ENCODE assay signal across 8 cellular contexts in the genomic region with DNA sequence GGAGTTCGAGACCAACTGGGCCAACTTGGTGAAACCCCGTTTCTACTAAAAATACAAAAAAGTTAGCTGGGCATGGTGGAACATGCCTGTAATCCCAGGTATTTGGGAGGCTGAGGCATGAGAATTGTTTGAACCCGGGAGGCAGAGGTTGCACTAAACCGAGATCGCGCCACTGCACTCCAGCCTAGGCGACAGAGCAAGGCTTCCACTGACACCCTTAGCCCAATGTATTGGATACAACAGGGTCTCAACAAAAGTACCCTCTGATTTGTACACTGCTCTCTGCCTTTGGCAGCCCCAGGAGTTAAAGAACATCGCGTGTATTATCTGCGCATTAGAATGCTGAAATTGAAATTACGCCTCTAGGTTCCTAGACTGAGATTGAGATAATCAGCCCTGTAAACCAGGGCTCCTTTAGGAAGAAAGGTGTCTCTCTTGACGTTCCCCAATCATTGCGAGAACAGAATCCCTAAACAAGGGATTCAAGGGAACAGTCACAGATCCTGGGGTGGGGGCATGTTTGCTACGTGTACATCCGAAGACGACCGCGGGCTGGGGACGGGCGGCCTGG. TPM values are rescaled to one million over a fixed set of nuclear protein-coding genes. Genes with fewer than 3 reads are reported as not detected.
DNase-seq lines count a peak whose midpoint lies in the region; ATAC-seq lines count a peak whose summit lies in the region.

No MANE protein-coding gene starts in this region.

- peaks cover 22% of the 10 kb centered on the region for H3K4me1 Mint-ChIP-seq in activated CD4-positive, alpha-beta T cell treated with anti-CD3 and anti-CD28 coated beads, Interleukin-2, amount 10 ng/mL, durations not matched to agents 24 days and 14 days
- peaks cover 14 to 36% (median 33%) of the 10 kb centered on the region in 4 donors for H3K4me1 Mint-ChIP-seq in naive thymus-derived CD8-positive, alpha-beta T cell

- POLR2A ChIA-PET in naive thymus-derived CD8-positive, alpha-beta T cell (lab: Charles Lee), result interaction anchor here (1.5 kb wide), 1 partner anchor 542 kb away, joined by 8 read pairs; the partner anchor contains the start of gene RAP2A

- intact Hi-C loops in activated CD4-positive, alpha-beta T cell treated with anti-CD3 and anti-CD28 coated beads, Interleukin-2, amount 10 ng/mL, durations not matched to agents 24 days and 14 days (cut with micrococcal nuclease), result loop anchor here (5.0 to 10.0 kb wide), 7 partner anchors 121 to 1632 kb away; partner anchors contain the start of genes CLYBL, FARP1, MBNL2 and STK24

- peak overlapping the region; percentile 94 for H2AFZ ChIP-seq in Karpas-422 (ENCODE audit: low read length)

- peak overlapping the region; percentile 92 for H3K4me3 ChIP-seq in Karpas-422 (ENCODE audit: low read length)

- DNase-seq in activated CD4-positive, alpha-beta T cell treated with anti-CD3 and anti-CD28 coated beads, Interleukin-2, amount 10 ng/mL, durations not matched to agents 24 days and 14 days, result no peak
- no peak for DNase-seq in activated CD4-positive, alpha-beta T cell treated with anti-CD3 and anti-CD28 coated beads for 4 hours
- DNase-seq in Karpas-422, result no peak
- DNase-seq in dedifferentiated amniotic fluid mesenchymal stem cell (ENCODE audit: extremely low spot score), result peak; percentile 46
- DNase-seq in naive thymus-derived CD8-positive, alpha-beta T cell, result peak in 1 of 10 donors; percentile 30
- no peak for DNase-seq in NCI-H226
- DNase-seq in superior temporal gyrus (ENCODE audit: extremely low spot score), result no peak

- peaks cover 36% of the 10 kb centered on the region for H3K79me2 ChIP-seq in Karpas-422 (ENCODE audit: low read length)

- peak overlapping the region; percentile 99 for H3K27ac Mint-ChIP-seq in activated CD4-positive, alpha-beta T cell treated with anti-CD3 and anti-CD28 coated beads, Interleukin-2, amount 10 ng/mL, durations not matched to agents 24 days and 14 days
- H3K27ac Mint-ChIP-seq in naive thymus-derived CD8-positive, alpha-beta T cell, result peak overlapping the region; percentile 91 to 98 (median 96)

- no peaks in the 10 kb centered on the region for H3K9me3 Mint-ChIP-seq in activated CD4-positive, alpha-beta T cell treated with anti-CD3 and anti-CD28 coated beads, Interleukin-2, amount 10 ng/mL, durations not matched to agents 24 days and 14 days
- no peaks in the 10 kb centered on the region for H3K9me3 Mint-ChIP-seq in naive thymus-derived CD8-positive, alpha-beta T cell

- H3K9me2 ChIP-seq in Karpas-422 (replicated peaks; ENCODE audit: insufficient read depth, low read length), result no peaks in the 10 kb centered on the region

- peak overlapping the region; percentile 91 for H3K9ac ChIP-seq in Karpas-422 (ENCODE audit: low read length)

- peak overlapping the region; percentile 100 for H3K4me2 ChIP-seq in Karpas-422 (ENCODE audit: low read depth, low read length, poor library complexity, severe bottlenecking)

- H3K4me3 Mint-ChIP-seq in activated CD4-positive, alpha-beta T cell treated with anti-CD3 and anti-CD28 coated beads, Interleukin-2, amount 10 ng/mL, durations not matched to agents 24 days and 14 days, result peak overlapping the region; percentile 92
- H3K4me3 Mint-ChIP-seq in naive thymus-derived CD8-positive, alpha-beta T cell, result peak overlapping the region; percentile 82 to 95 (median 91)

- peaks cover 11% of the 10 kb centered on the region for H3K27me3 Mint-ChIP-seq in activated CD4-positive, alpha-beta T cell treated with anti-CD3 and anti-CD28 coated beads, Interleukin-2, amount 10 ng/mL, durations not matched to agents 24 days and 14 days
- peaks cover 0 to 1% (median 0%) of the 10 kb centered on the region in 5 donors for H3K27me3 Mint-ChIP-seq in naive thymus-derived CD8-positive, alpha-beta T cell

- H3K4me1 ChIP-seq in Karpas-422 (ENCODE audit: low read length), result peaks cover 50% of the 10 kb centered on the region

- H3K36me3 ChIP-seq in Karpas-422 (ENCODE audit: insufficient read depth, low read length), result no peaks in the 10 kb centered on the region

- peaks cover 3% of the 10 kb centered on the region; the same call in 1 of the 2 replicates for H4K20me1 ChIP-seq in Karpas-422 (ENCODE audit: insufficient read depth, low read depth, low read length)

- no peak for ATAC-seq in naive thymus-derived CD8-positive, alpha-beta T cell
- ATAC-seq in GM21717 (IDR thresholded peaks at IDR 0.05; ENCODE audit: unreplicated experiment), result no peak

- H3K36me3 Mint-ChIP-seq in activated CD4-positive, alpha-beta T cell treated with anti-CD3 and anti-CD28 coated beads, Interleukin-2, amount 10 ng/mL, durations not matched to agents 24 days and 14 days (ENCODE audit: low read depth), result peaks cover 11% of the 10 kb centered on the region
- no peaks in the 10 kb centered on the region for H3K36me3 Mint-ChIP-seq in naive thymus-derived CD8-positive, alpha-beta T cell

- H3K27ac ChIP-seq in Karpas-422 (ENCODE audit: low read length), result no peak overlapping the region; the same call in 1 of the 2 replicates

- no peaks in the 10 kb centered on the region for H3K9me3 ChIP-seq in Karpas-422 (ENCODE audit: low read length)

- no peaks in the 10 kb centered on the region for H3K27me3 ChIP-seq in Karpas-422 (ENCODE audit: low read length)

RNA-seq across cellular contexts. Expression of gene IPO5, which starts 21.9 kb away (rescaled TPM):
- total RNA-seq in activated CD4-positive, alpha-beta T cell treated with anti-CD3 and anti-CD28 coated beads, Interleukin-2, amount 10 ng/mL, durations not matched to agents 24 days and 14 days, result 243 and 245 TPM in 2 replicates
- total RNA-seq in Karpas-422 (2014; rRNA removed; shearing (Covaris generic); ENCODE audit: low replicate concordance), result 61.8 and 114 TPM in 2 replicates
- total RNA-seq in naive thymus-derived CD8-positive, alpha-beta T cell, result 10 to 100 TPM; 86.5 to 94.1 TPM
- polyA plus RNA-seq in naive thymus-derived CD8-positive, alpha-beta T cell, result 10 to 100 TPM; 33.1 to 38.8 (median 37.1) TPM
